29 cellular contexts compared by ENCODE assay signal in the genomic region with DNA sequence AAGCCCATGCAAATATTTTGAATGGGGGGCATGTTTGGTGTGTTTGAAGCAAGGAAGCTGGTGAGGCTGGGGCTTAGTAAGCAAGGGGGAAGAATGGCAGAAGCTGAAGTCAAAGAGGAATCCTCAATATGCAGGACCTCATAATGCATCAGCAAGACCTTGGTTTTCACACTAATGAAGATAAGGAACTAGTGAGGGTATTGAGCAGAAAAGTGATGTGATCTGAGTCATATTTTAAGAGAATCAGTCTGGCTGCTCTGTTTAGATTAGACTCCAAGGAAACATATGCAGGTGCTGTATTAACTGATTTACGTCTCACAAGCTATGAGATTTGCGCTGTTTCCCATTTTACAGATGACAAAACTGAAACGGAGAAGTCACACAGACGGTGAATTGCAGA.
"Had no signal": no experiment of that assay in that cellular context is flagged by ENCODE, and none has a peak within 500 bp of the region (broad histone marks: within the 10 kb centered on the region; RNA-seq: fewer than 3 reads in every experiment).

No MANE protein-coding gene starts in this region.

- H2AFZ ChIP-seq: parathyroid adenoma had no signal

- H3K4me3 ChIP-seq: adrenal gland, colonic mucosa, gastrocnemius medialis, left ventricle myocardium inferior, lung, psoas muscle, sigmoid colon, stomach, suprapubic skin, tibial nerve had no signal

- H3K4me1 ChIP-seq: adrenal gland, colonic mucosa, gastrocnemius medialis, parathyroid adenoma, psoas muscle, stomach, suprapubic skin had no signal

- H3K27ac ChIP-seq: adrenal gland, colonic mucosa, gastrocnemius medialis, left ventricle myocardium inferior, parathyroid adenoma, psoas muscle, sigmoid colon, stomach, suprapubic skin had no signal

- H3K27me3 ChIP-seq: adrenal gland, colonic mucosa, gastrocnemius medialis, sigmoid colon, stomach, suprapubic skin, tibial nerve had no signal

- H3K36me3 ChIP-seq: adrenal gland, colonic mucosa, gastrocnemius medialis, left ventricle myocardium inferior, sigmoid colon, stomach, suprapubic skin, tibial nerve had no signal

- H3K9me3 ChIP-seq: adrenal gland, colonic mucosa, gastrocnemius medialis, left ventricle myocardium inferior, psoas muscle, sigmoid colon, stomach, suprapubic skin, tibial nerve had no signal

- DNase-seq: activated CD4-positive, alpha-beta memory T cell treated with anti-CD3 and anti-CD28 coated beads for 36 hours; activated CD4-positive, alpha-beta T cell treated with anti-CD3 and anti-CD28 coated beads, Interleukin-2, amount 10 ng/mL, durations not matched to agents 24 days and 14 days; activated CD4-positive, CD25-positive, alpha-beta regulatory T cell treated with anti-CD3 and anti-CD28 coated beads, Interleukin-2, amount 50 U/mL, for 72 hours; activated CD8-positive, alpha-beta memory T cell treated with anti-CD3 and anti-CD28 coated beads, Interleukin-2, amount 50 U/mL, for 4 hours; activated effector memory CD4-positive, alpha-beta T cell treated with anti-CD3 and anti-CD28 coated beads, Interleukin-2, amount 50 U/mL, for 16 hours; activated naive CD4-positive, alpha-beta T cell treated with anti-CD3 and anti-CD28 coated beads for 36 hours; activated naive CD8-positive, alpha-beta T cell treated with anti-CD3 and anti-CD28 coated beads for 36 hours; activated T-cell treated with anti-CD3 and anti-CD28 coated beads, Interleukin-2, amount 50 U/mL, for 1 hour; adrenal gland; colonic mucosa; effector CD8-positive, alpha-beta T cell; erythroblast; gastrocnemius medialis; glutamatergic neuron; islet precursor cell; left ventricle myocardium inferior; nephron progenitor cell; psoas muscle; sigmoid colon; small intestine; stimulated activated CD4-positive, alpha-beta T cell treated with anti-CD3 and anti-CD28 coated beads, Interleukin-1b, Interleukin-23, amount 100 ng/mL, for 48 hours; stimulated activated naive B cell treated with anti-CD40 and anti-IgM and Interleukin-4, amounts not matched to agents 10 μg/mL and 1 μg/mL and 100 μg/mL, for 72 hours; stomach; T-helper 17 cell; T1000 had no signal

- H3K9ac ChIP-seq: parathyroid adenoma had no signal
